ENCODE assay signal across 1 cellular context in the genomic region with DNA sequence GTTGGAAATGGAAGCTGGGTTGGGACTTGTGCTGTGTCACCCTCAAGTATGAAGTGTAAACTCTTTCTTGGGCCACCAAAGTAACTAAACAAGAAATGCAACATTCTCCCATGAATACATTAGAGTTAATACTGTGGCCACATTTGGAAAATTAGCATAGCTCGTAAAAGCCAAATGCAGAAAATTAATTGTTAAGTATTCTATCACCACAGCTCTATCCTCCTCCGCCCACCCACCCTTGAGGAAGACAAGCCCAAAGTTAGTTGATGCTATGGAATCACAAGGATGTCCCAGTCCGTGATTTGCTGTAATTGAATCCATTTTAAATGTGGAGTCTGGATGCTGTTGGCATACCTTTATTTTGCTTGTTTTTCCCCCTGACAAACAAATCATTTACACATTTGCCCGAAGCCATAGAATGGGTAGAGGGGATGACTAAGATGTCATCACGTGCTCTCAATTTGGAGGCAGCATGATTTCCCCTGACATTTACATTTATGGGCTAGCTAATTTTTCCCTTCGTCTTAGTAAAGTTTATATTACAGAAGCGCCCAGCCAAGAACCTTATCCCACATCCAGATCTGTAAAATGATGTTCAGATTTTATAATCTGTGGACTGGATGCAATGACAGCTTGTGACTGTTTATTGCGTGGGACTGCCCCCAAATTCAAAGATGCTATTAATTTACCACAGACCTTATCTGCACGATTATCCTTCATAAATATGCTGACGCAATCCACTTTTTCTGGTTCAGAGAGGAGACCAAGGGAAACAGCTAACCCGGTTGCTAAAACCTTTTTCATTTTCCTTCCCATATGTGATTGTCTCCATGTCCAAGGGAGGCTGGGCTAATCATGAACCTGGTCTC.
TF ChIP-seq lines count a peak whose summit lies in the region.

No MANE protein-coding gene starts in this region.

TF ChIP-seq in WTC11, 78 proteins besides CTCF, POLR2A, EP300 and RAD21 (continued from another document):
- TF ChIP-seq, protein P1, sequence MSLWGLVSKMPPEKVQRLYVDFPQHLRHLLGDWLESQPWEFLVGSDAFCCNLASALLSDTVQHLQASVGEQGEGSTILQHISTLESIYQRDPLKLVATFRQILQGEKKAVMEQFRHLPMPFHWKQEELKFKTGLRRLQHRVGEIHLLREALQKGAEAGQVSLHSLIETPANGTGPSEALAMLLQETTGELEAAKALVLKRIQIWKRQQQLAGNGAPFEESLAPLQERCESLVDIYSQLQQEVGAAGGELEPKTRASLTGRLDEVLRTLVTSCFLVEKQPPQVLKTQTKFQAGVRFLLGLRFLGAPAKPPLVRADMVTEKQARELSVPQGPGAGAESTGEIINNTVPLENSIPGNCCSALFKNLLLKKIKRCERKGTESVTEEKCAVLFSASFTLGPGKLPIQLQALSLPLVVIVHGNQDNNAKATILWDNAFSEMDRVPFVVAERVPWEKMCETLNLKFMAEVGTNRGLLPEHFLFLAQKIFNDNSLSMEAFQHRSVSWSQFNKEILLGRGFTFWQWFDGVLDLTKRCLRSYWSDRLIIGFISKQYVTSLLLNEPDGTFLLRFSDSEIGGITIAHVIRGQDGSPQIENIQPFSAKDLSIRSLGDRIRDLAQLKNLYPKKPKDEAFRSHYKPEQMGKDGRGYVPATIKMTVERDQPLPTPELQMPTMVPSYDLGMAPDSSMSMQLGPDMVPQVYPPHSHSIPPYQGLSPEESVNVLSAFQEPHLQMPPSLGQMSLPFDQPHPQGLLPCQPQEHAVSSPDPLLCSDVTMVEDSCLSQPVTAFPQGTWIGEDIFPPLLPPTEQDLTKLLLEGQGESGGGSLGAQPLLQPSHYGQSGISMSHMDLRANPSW (CRISPR knock-in tag; conservative IDR thresholded peaks at IDR 0.05; ENCODE audit: low read depth) = no peak
- no peak for TF ChIP-seq ATF6 (CRISPR knock-in tag; IDR thresholded peaks at IDR 0.05)
